ENCODE assay signal across 22 cellular contexts in the genomic region with DNA sequence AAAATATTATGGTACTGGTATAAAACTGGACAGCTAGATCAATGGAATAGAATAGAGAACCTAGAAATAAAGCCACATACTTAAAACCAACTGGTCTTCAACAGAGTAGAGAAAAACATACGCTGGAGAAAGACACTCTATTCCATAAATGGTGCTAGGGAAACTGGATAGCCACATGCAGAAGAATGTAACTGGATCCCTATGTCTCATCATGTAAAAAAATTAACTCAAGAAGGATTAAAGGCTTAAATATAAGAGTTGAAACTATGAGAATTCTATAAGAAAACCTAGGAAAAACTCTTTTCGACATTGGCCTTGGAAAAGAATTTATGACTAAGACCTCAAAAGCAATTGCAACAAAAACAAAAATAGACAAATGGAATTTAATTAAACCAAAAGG.
DNase-seq lines count a peak whose midpoint lies in the region; ATAC-seq and TF ChIP-seq lines count a peak whose summit lies in the region.
"Had no signal": no experiment of that assay in that cellular context is flagged by ENCODE, and none has a peak within 500 bp of the region (broad histone marks: within the 10 kb centered on the region; RNA-seq: fewer than 3 reads in every experiment).

No MANE protein-coding gene starts in this region.

- H3K4me3 ChIP-seq in AG04450 (ENCODE audit: low read depth, low read length), result no peak overlapping the region
- no peak overlapping the region for H3K4me3 ChIP-seq in IMR-90 (ENCODE audit: insufficient read depth, low read depth, low read length)
- H3K4me3 ChIP-seq in brain microvascular endothelial cell (ENCODE audit: low read depth, low read length), result no peak overlapping the region
- H3K4me3 ChIP-seq in gastrocnemius medialis, result no peak overlapping the region

- H3K9me3 ChIP-seq in AG04450 (ENCODE audit: control insufficient read depth, insufficient read depth, low read length) (peaks cover 6% of the 10 kb centered on the region; the same call in 1 of the 2 replicates), IMR-90 (ENCODE audit: control insufficient read depth, insufficient read depth, low read length) (no peaks in the 10 kb centered on the region), gastrocnemius medialis (no peaks in the 10 kb centered on the region)

- dilution Hi-C loops in IMR-90 (cut with HindIII; ENCODE audit: low sequenced_read_pairs, unreplicated experiment), result no loop called here

- H3K14ac ChIP-seq in IMR-90 (replicated peaks; ENCODE audit: low read depth, low read length), result no peak overlapping the region

- no peak overlapping the region for H2AFZ ChIP-seq in IMR-90 (replicated peaks; ENCODE audit: low read length, poor library complexity)

- no peaks in the 10 kb centered on the region for H3K9me1 ChIP-seq in IMR-90 (ENCODE audit: insufficient read depth, low read length)

- intact Hi-C loops in IMR-90 (cut with micrococcal nuclease), result no loop called here
- intact Hi-C loops in gastrocnemius medialis (cut with DNase I; ENCODE audit: low total_unique reads), result no loop called here

- no CpG with 5 or more reads among the region's 2 CpGs for WGBS in IMR-90 (ENCODE audit: extremely low coverage in 2 of 2, insufficient read length in 1 of 2), 2 experiments

- H4K20me1 ChIP-seq in IMR-90 (ENCODE audit: insufficient read depth, low read length), result no peaks in the 10 kb centered on the region

- H4K5ac ChIP-seq in IMR-90 (ENCODE audit: low read depth, low read length), result no peak overlapping the region

- no peak overlapping the region for H3K23ac ChIP-seq in IMR-90 (ENCODE audit: low read depth, low read length)

- no peak overlapping the region for H3K18ac ChIP-seq in IMR-90 (ENCODE audit: low read depth, low read length)

- TF ChIP-seq CTCF in AG04450 (IDR thresholded peaks at IDR 0.05; ENCODE audit: low read depth, low read length) (no peak), IMR-90 (conservative IDR thresholded peaks at IDR 0.05; ENCODE audit: low read depth, low read length) (no peak), brain microvascular endothelial cell (IDR thresholded peaks at IDR 0.05; ENCODE audit: low read depth, low read length, missing control alignments) (no peak), gastrocnemius medialis (IDR thresholded peaks at IDR 0.05 in 4 of 5, conservative IDR thresholded peaks at IDR 0.05 in 1 of 5) (no peak)

- CTCF ChIA-PET in AG04450 (lab: Charles Lee), result no interaction called here
- CTCF ChIA-PET in IMR-90 (lab: Yijun Ruan, JAX), result no interaction called here

- no TSS peak for BruUV-seq in IMR-90 (replicated peaks; lab: Mats Ljungman, UMichigan)

- H3K4me1 ChIP-seq in IMR-90 (ENCODE audit: control insufficient read depth, insufficient read depth, low read length) (no peaks in the 10 kb centered on the region), gastrocnemius medialis (no peaks in the 10 kb centered on the region)

- H2AK9ac ChIP-seq in IMR-90 (replicated peaks; ENCODE audit: low read depth, low read length, poor library complexity), result no peak overlapping the region

- H3K9ac ChIP-seq in IMR-90 (ENCODE audit: low read depth, low read length), result no peak overlapping the region

- in situ Hi-C loops in IMR-90 (cut with MboI; ENCODE audit: low sequenced_read_pairs), result no loop called here
- in situ Hi-C loops in brain microvascular endothelial cell (cut with HindIII; ENCODE audit: low pct_ligation_motif_present, low sequenced_read_pairs), result no loop called here
- in situ Hi-C loops in gastrocnemius medialis (cut with MboI; ENCODE audit: low sequenced_read_pairs in 4 of 4), result no loop called here

- DNase-seq in AG04450 (ENCODE audit: low read depth, low spot score) (peak; percentile 8), IMR-90 (peak; percentile 69), brain microvascular endothelial cell (peak; percentile 4), iris pigment epithelial cell (ENCODE audit: low read depth) (peak; percentile 81), HT-29 (ENCODE audit: low spot score) (no peak), gastrocnemius medialis (no peak), NCI-H345 (lab: John Stamatoyannopoulos, UW) (no peak)
- no peak for DNase-seq in activated effector memory CD4-positive, alpha-beta T cell treated with Interleukin-2 at 50 U/mL for 16 hours
- DNase-seq: C1 segment of cervical spinal cord; CD8-positive, alpha-beta memory T cell; DMS79 treated with DMSO at 0.1 percent for 48 hours; GOT3; Kasumi-1; MM.1S; NCI-H1092; NCI-H1436 treated with DMSO at 0.1 percent for 48 hours; NCI-H2029; NCI-H82; PC-3; SIG-M5 had no signal

- H2BK20ac ChIP-seq in IMR-90 (ENCODE audit: low read depth, low read length), result no peak overlapping the region

- no peaks in the 10 kb centered on the region for H3K27me3 ChIP-seq in AG04450 (ENCODE audit: control insufficient read depth, insufficient read depth, low read length)
- H3K27me3 ChIP-seq in IMR-90 (ENCODE audit: control insufficient read depth, insufficient read depth, low read length), result no peaks in the 10 kb centered on the region
- H3K27me3 ChIP-seq in brain microvascular endothelial cell (replicated peaks), result no peaks in the 10 kb centered on the region
- H3K27me3 ChIP-seq in gastrocnemius medialis, result no peaks in the 10 kb centered on the region

- H3K36me3 ChIP-seq in IMR-90 (ENCODE audit: control insufficient read depth, insufficient read depth, low read length) (no peaks in the 10 kb centered on the region), brain microvascular endothelial cell (replicated peaks) (no peaks in the 10 kb centered on the region), gastrocnemius medialis (no peaks in the 10 kb centered on the region)

- H4K91ac ChIP-seq in IMR-90 (ENCODE audit: insufficient read depth, low read depth, low read length), result no peak overlapping the region

- H3K27ac ChIP-seq in AG04450 (ENCODE audit: low read depth, low read length), result no peak overlapping the region
- no peak overlapping the region for H3K27ac ChIP-seq in IMR-90 (ENCODE audit: insufficient read depth, low read length)
- no peak overlapping the region for H3K27ac ChIP-seq in brain microvascular endothelial cell
- H3K27ac ChIP-seq in gastrocnemius medialis, result no peak overlapping the region
- H3K27ac ChIP-seq: HL-60, RWPE1 had no signal

- no peaks in the 10 kb centered on the region for H3K79me1 ChIP-seq in IMR-90 (ENCODE audit: low read depth in 1 of 2, low read length in 2 of 2)

- no peak overlapping the region for H2BK120ac ChIP-seq in IMR-90 (ENCODE audit: low read depth, low read length)

- no peak overlapping the region for H2AK5ac ChIP-seq in IMR-90 (ENCODE audit: low read depth, low read length)

- no peak overlapping the region for H3K4ac ChIP-seq in IMR-90 (ENCODE audit: low read depth, low read length)

- ATAC-seq in IMR-90 (ENCODE audit: low read depth), result peak; percentile 66
- ATAC-seq in gastrocnemius medialis, result no peak
- ATAC-seq: PC-3 had no signal

- TF ChIP-seq RAD21 in IMR-90 (IDR thresholded peaks at IDR 0.05; ENCODE audit: low read length), result no peak

- H2BK5ac ChIP-seq in IMR-90 (ENCODE audit: low read depth, low read length, poor library complexity, severe bottlenecking), result no peak overlapping the region

- POLR2A ChIA-PET in AG04450 (lab: Yijun Ruan, JAX) (no interaction called here), IMR-90 (lab: Charles Lee; ENCODE audit: unreplicated experiment) (no interaction called here)

- H3K4me2 ChIP-seq in IMR-90 (ENCODE audit: low read depth, low read length), result no peak overlapping the region

- TF ChIP-seq POLR2A in IMR-90 (IDR thresholded peaks at IDR 0.05; ENCODE audit: low read depth, low read length) (no peak), gastrocnemius medialis (IDR thresholded peaks at IDR 0.05) (no peak)

- no peak overlapping the region for H2BK15ac ChIP-seq in IMR-90 (ENCODE audit: low read depth, low read length)

- no peak overlapping the region for H3K56ac ChIP-seq in IMR-90 (ENCODE audit: extremely low read depth, insufficient read depth, low read length)

- H4K8ac ChIP-seq in IMR-90 (ENCODE audit: low read depth in 2 of 2, low read length in 2 of 2), result no peak overlapping the region

TF ChIP-seq in IMR-90, 13 proteins besides CTCF, POLR2A, EP300 and RAD21:
- TF ChIP-seq, protein P1, sequence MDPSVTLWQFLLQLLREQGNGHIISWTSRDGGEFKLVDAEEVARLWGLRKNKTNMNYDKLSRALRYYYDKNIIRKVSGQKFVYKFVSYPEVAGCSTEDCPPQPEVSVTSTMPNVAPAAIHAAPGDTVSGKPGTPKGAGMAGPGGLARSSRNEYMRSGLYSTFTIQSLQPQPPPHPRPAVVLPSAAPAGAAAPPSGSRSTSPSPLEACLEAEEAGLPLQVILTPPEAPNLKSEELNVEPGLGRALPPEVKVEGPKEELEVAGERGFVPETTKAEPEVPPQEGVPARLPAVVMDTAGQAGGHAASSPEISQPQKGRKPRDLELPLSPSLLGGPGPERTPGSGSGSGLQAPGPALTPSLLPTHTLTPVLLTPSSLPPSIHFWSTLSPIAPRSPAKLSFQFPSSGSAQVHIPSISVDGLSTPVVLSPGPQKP (IDR thresholded peaks at IDR 0.05; ENCODE audit: borderline replicate concordance, low read depth, low read length), result no peak
- TF ChIP-seq, protein P2, sequence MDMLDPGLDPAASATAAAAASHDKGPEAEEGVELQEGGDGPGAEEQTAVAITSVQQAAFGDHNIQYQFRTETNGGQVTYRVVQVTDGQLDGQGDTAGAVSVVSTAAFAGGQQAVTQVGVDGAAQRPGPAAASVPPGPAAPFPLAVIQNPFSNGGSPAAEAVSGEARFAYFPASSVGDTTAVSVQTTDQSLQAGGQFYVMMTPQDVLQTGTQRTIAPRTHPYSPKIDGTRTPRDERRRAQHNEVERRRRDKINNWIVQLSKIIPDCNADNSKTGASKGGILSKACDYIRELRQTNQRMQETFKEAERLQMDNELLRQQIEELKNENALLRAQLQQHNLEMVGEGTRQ (IDR thresholded peaks at IDR 0.05; ENCODE audit: low read depth, low read length), result no peak
- no peak for TF ChIP-seq RCOR1 (IDR thresholded peaks at IDR 0.05; ENCODE audit: insufficient replicate concordance, low read length)
- TF ChIP-seq NFE2L2 (IDR thresholded peaks at IDR 0.05; ENCODE audit: low read depth, low read length), result no peak
- no peak for TF ChIP-seq MXI1 (IDR thresholded peaks at IDR 0.05; ENCODE audit: borderline replicate concordance, low read depth, low read length)
- TF ChIP-seq RFX5 (IDR thresholded peaks at IDR 0.05; ENCODE audit: low read depth, low read length), result no peak
- no peak for TF ChIP-seq MAZ (IDR thresholded peaks at IDR 0.05; ENCODE audit: borderline replicate concordance, low read depth, low read length)
- TF ChIP-seq SMC3 (IDR thresholded peaks at IDR 0.05; ENCODE audit: low read depth, low read length), result no peak
- TF ChIP-seq FOS (IDR thresholded peaks at IDR 0.05; ENCODE audit: low read depth, low read length), result no peak
- TF ChIP-seq BHLHE40 (IDR thresholded peaks at IDR 0.05; ENCODE audit: low read depth, low read length), result no peak
- no peak for TF ChIP-seq CHD1 (IDR thresholded peaks at IDR 0.05; ENCODE audit: low read depth, low read length)
- TF ChIP-seq MAFK (IDR thresholded peaks at IDR 0.05; ENCODE audit: low read depth, low read length), result no peak
- TF ChIP-seq CEBPB (IDR thresholded peaks at IDR 0.05; ENCODE audit: low read depth, low read length), result no peak
TF ChIP-seq in IMR-90: peak in this region for 0.

Comparison
In these comparisons a context has a peak if more than half of its experiments do, and no peak if none do; other contexts are left out.
1. DNase-seq: peak in AG04450 (single experiment), IMR-90 (single experiment), brain microvascular endothelial cell (single experiment) and iris pigment epithelial cell (single experiment); none in HT-29 (single experiment), gastrocnemius medialis (0 of 2), NCI-H345 (single experiment) and activated effector memory CD4-positive, alpha-beta T cell treated with Interleukin-2 at 50 U/mL for 16 hours (single experiment).